1 cellular context compared by ENCODE assay signal in genomic region chr13:24161010-24161775, GRCh38.
A peak's percentile ranks its signal among the peaks of the same experiment; 100 is the strongest.
TF ChIP-seq lines count a peak whose summit lies in the region.

No MANE protein-coding gene starts in this region.

TF ChIP-seq in HepG2, 621 proteins besides CTCF, POLR2A, EP300 and RAD21 (continued from another document and continues in another):
- TF ChIP-seq FIP1L1 (IDR thresholded peaks at IDR 0.05; ENCODE audit: borderline replicate concordance, insufficient read depth, low read depth, low read length) = no peak
- no peak; the same call in 1 of the 2 replicates for TF ChIP-seq ZGPAT (CRISPR knock-in tag; IDR thresholded peaks at IDR 0.05)
- TF ChIP-seq ZBED4 (CRISPR knock-in tag; IDR thresholded peaks at IDR 0.05; ENCODE audit: borderline replicate concordance) = no peak
- no peak for TF ChIP-seq ETV5 (CRISPR knock-in tag; IDR thresholded peaks at IDR 0.05; ENCODE audit: borderline replicate concordance)
- TF ChIP-seq ZBTB8A (CRISPR knock-in tag; IDR thresholded peaks at IDR 0.05; ENCODE audit: borderline replicate concordance, low read depth) = no peak
- TF ChIP-seq FOXM1 (CRISPR knock-in tag; IDR thresholded peaks at IDR 0.05) = no peak
- no peak for TF ChIP-seq HCFC1 (IDR thresholded peaks at IDR 0.05; ENCODE audit: low read depth, low read length)
- TF ChIP-seq ZNF572 (CRISPR knock-in tag; IDR thresholded peaks at IDR 0.05) = no peak
- TF ChIP-seq MTA1 (CRISPR knock-in tag; IDR thresholded peaks at IDR 0.05; ENCODE audit: borderline replicate concordance) = no peak
- no peak for TF ChIP-seq NFYC (CRISPR knock-in tag; IDR thresholded peaks at IDR 0.05)
- no peak for TF ChIP-seq XBP1 (CRISPR knock-in tag; IDR thresholded peaks at IDR 0.05)
- TF ChIP-seq ZNF264 (CRISPR knock-in tag; IDR thresholded peaks at IDR 0.05) = peak; percentile 15; the same call in 1 of the 2 replicates
- no peak for TF ChIP-seq MTERF4 (CRISPR knock-in tag; IDR thresholded peaks at IDR 0.05)
- no peak for TF ChIP-seq NR2F6 (IDR thresholded peaks at IDR 0.05)
- no peak for TF ChIP-seq NR2F6 (CRISPR knock-in tag; IDR thresholded peaks at IDR 0.05)
- TF ChIP-seq ZNF253 (CRISPR knock-in tag; IDR thresholded peaks at IDR 0.05; ENCODE audit: borderline replicate concordance) = no peak
- TF ChIP-seq ZNF17 (CRISPR knock-in tag; IDR thresholded peaks at IDR 0.05) = no peak
- TF ChIP-seq ZNF766 (CRISPR knock-in tag; IDR thresholded peaks at IDR 0.05; ENCODE audit: borderline replicate concordance) = no peak
- peak; percentile 51; the same call in 1 of the 2 replicates for TF ChIP-seq RBFOX2 (IDR thresholded peaks at IDR 0.05; ENCODE audit: low read depth, low read length)
- TF ChIP-seq ZNF749 (CRISPR knock-in tag; IDR thresholded peaks at IDR 0.05; ENCODE audit: borderline replicate concordance) = no peak
- TF ChIP-seq RXRB (CRISPR knock-in tag; IDR thresholded peaks at IDR 0.05; ENCODE audit: borderline replicate concordance) = no peak
- TF ChIP-seq ATF3 (CRISPR knock-in tag; IDR thresholded peaks at IDR 0.05) = no peak
- TF ChIP-seq ZNF225 (CRISPR knock-in tag; IDR thresholded peaks at IDR 0.05) = no peak
- no peak for TF ChIP-seq SKI (IDR thresholded peaks at IDR 0.05; ENCODE audit: partially characterized antibody)
- TF ChIP-seq, protein P1, sequence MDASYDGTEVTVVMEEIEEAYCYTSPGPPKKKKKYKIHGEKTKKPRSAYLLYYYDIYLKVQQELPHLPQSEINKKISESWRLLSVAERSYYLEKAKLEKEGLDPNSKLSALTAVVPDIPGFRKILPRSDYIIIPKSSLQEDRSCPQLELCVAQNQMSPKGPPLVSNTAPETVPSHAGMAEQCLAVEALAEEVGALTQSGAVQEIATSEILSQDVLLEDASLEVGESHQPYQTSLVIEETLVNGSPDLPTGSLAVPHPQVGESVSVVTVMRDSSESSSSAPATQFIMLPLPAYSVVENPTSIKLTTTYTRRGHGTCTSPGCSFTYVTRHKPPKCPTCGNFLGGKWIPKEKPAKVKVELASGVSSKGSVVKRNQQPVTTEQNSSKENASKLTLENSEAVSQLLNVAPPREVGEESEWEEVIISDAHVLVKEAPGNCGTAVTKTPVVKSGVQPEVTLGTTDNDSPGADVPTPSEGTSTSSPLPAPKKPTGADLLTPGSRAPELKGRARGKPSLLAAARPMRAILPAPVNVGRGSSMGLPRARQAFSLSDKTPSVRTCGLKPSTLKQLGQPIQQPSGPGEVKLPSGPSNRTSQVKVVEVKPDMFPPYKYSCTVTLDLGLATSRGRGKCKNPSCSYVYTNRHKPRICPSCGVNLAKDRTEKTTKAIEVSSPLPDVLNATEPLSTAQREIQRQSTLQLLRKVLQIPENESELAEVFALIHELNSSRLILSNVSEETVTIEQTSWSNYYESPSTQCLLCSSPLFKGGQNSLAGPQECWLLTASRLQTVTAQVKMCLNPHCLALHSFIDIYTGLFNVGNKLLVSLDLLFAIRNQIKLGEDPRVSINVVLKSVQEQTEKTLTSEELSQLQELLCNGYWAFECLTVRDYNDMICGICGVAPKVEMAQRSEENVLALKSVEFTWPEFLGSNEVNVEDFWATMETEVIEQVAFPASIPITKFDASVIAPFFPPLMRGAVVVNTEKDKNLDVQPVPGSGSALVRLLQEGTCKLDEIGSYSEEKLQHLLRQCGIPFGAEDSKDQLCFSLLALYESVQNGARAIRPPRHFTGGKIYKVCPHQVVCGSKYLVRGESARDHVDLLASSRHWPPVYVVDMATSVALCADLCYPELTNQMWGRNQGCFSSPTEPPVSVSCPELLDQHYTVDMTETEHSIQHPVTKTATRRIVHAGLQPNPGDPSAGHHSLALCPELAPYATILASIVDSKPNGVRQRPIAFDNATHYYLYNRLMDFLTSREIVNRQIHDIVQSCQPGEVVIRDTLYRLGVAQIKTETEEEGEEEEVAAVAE (CRISPR knock-in tag; IDR thresholded peaks at IDR 0.05; ENCODE audit: borderline replicate concordance) = no peak
- no peak for TF ChIP-seq ZNF331 (CRISPR knock-in tag; IDR thresholded peaks at IDR 0.05)
- no peak for TF ChIP-seq ATM (IDR thresholded peaks at IDR 0.05; ENCODE audit: borderline replicate concordance)
- TF ChIP-seq PCBP2 (optimal IDR thresholded peaks at IDR 0.05; ENCODE audit: low read depth, low read length, poor library complexity, severe bottlenecking) = no peak
- 0 out of 2 replicates have a peak, but pooled peaks have one; percentile 37 for TF ChIP-seq ZNF451 (CRISPR knock-in tag; IDR thresholded peaks at IDR 0.05)
- TF ChIP-seq PHF21A (CRISPR knock-in tag; IDR thresholded peaks at IDR 0.05) = no peak
- TF ChIP-seq TARDBP (CRISPR knock-in tag; IDR thresholded peaks at IDR 0.05) = 0 out of 2 replicates have a peak, but pooled peaks have one; percentile 28
- no peak for TF ChIP-seq ZMAT3 (CRISPR knock-in tag; conservative IDR thresholded peaks at IDR 0.05)
- TF ChIP-seq, protein P2, sequence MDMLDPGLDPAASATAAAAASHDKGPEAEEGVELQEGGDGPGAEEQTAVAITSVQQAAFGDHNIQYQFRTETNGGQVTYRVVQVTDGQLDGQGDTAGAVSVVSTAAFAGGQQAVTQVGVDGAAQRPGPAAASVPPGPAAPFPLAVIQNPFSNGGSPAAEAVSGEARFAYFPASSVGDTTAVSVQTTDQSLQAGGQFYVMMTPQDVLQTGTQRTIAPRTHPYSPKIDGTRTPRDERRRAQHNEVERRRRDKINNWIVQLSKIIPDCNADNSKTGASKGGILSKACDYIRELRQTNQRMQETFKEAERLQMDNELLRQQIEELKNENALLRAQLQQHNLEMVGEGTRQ (IDR thresholded peaks at IDR 0.05; ENCODE audit: low read depth, low read length) = no peak
- TF ChIP-seq, protein P2 (CRISPR knock-in tag; IDR thresholded peaks at IDR 0.05; ENCODE audit: borderline replicate concordance) = no peak
- TF ChIP-seq ZNF709 (CRISPR knock-in tag; IDR thresholded peaks at IDR 0.05) = no peak
- no peak for TF ChIP-seq ZNF547 (CRISPR knock-in tag; IDR thresholded peaks at IDR 0.05)
- TF ChIP-seq ZNF672 (CRISPR knock-in tag; IDR thresholded peaks at IDR 0.05) = no peak
- no peak for TF ChIP-seq ZNF607 (CRISPR knock-in tag; IDR thresholded peaks at IDR 0.05; ENCODE audit: borderline replicate concordance)
- TF ChIP-seq, protein P3, sequence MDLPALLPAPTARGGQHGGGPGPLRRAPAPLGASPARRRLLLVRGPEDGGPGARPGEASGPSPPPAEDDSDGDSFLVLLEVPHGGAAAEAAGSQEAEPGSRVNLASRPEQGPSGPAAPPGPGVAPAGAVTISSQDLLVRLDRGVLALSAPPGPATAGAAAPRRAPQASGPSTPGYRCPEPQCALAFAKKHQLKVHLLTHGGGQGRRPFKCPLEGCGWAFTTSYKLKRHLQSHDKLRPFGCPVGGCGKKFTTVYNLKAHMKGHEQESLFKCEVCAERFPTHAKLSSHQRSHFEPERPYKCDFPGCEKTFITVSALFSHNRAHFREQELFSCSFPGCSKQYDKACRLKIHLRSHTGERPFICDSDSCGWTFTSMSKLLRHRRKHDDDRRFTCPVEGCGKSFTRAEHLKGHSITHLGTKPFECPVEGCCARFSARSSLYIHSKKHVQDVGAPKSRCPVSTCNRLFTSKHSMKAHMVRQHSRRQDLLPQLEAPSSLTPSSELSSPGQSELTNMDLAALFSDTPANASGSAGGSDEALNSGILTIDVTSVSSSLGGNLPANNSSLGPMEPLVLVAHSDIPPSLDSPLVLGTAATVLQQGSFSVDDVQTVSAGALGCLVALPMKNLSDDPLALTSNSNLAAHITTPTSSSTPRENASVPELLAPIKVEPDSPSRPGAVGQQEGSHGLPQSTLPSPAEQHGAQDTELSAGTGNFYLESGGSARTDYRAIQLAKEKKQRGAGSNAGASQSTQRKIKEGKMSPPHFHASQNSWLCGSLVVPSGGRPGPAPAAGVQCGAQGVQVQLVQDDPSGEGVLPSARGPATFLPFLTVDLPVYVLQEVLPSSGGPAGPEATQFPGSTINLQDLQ (CRISPR knock-in tag; IDR thresholded peaks at IDR 0.05) = no peak
- no peak for TF ChIP-seq ZFP82 (CRISPR knock-in tag; IDR thresholded peaks at IDR 0.05; ENCODE audit: borderline replicate concordance)
- no peak for TF ChIP-seq ZNF512 (CRISPR knock-in tag; IDR thresholded peaks at IDR 0.05)
- TF ChIP-seq CENPX (CRISPR knock-in tag; IDR thresholded peaks at IDR 0.05) = no peak
- TF ChIP-seq ZFAT (CRISPR knock-in tag; conservative IDR thresholded peaks at IDR 0.05) = no peak
- TF ChIP-seq, protein P4, sequence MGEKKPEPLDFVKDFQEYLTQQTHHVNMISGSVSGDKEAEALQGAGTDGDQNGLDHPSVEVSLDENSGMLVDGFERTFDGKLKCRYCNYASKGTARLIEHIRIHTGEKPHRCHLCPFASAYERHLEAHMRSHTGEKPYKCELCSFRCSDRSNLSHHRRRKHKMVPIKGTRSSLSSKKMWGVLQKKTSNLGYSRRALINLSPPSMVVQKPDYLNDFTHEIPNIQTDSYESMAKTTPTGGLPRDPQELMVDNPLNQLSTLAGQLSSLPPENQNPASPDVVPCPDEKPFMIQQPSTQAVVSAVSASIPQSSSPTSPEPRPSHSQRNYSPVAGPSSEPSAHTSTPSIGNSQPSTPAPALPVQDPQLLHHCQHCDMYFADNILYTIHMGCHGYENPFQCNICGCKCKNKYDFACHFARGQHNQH (CRISPR knock-in tag; IDR thresholded peaks at IDR 0.05) = 0 out of 2 replicates have a peak, but pooled peaks have one; percentile 6
- no peak for TF ChIP-seq BRCA1 (CRISPR knock-in tag; IDR thresholded peaks at IDR 0.05)
